Comparison of ENCODE assay signal across 8 cellular contexts in genomic region chr16:54927125-54928015, GRCh38. TPM values are rescaled to one million over a fixed set of nuclear protein-coding genes. Genes with fewer than 3 reads are reported as not detected.
DNase-seq lines count a peak whose midpoint lies in the region; ATAC-seq, FAIRE-seq and TF ChIP-seq lines count a peak whose summit lies in the region.

No MANE protein-coding gene starts in this region.

- peak overlapping the region; percentile 71 for H3K4me3 Mint-ChIP-seq in activated T-cell treated with anti-CD3 and anti-CD28 coated beads, Interleukin-2, amount 50 U/mL, for 24 hours

- H3K36me3 ChIP-seq in suprapubic skin: no peaks in the 10 kb centered on the region

- H3K27ac Mint-ChIP-seq in activated T-cell treated with anti-CD3 and anti-CD28 coated beads, Interleukin-2, amount 50 U/mL, for 24 hours: no peak overlapping the region

- H3K27me3 Mint-ChIP-seq in activated T-cell treated with anti-CD3 and anti-CD28 coated beads, Interleukin-2, amount 50 U/mL, for 24 hours: peaks cover 73% of the 10 kb centered on the region

- FAIRE-seq in HTR-8/SVneo (lab: Jason Lieb, UNC): no peak

- no peak for TF ChIP-seq POLR2A in suprapubic skin (IDR thresholded peaks at IDR 0.05)

- peaks cover 17% of the 10 kb centered on the region for H3K27me3 ChIP-seq in suprapubic skin

- peak overlapping the region; percentile 96 for H3K27ac ChIP-seq in suprapubic skin

- peaks cover 32% of the 10 kb centered on the region for H3K4me1 Mint-ChIP-seq in activated T-cell treated with anti-CD3 and anti-CD28 coated beads, Interleukin-2, amount 50 U/mL, for 24 hours (ENCODE audit: low read depth)

- peaks cover 4% of the 10 kb centered on the region for H3K9me3 Mint-ChIP-seq in activated T-cell treated with anti-CD3 and anti-CD28 coated beads, Interleukin-2, amount 50 U/mL, for 24 hours

- ATAC-seq in GM18867 (IDR thresholded peaks at IDR 0.05; ENCODE audit: unreplicated experiment): no peak

- no peak for TF ChIP-seq CTCF in fibroblast of pulmonary artery (IDR thresholded peaks at IDR 0.05; ENCODE audit: low read length, missing control alignments)
- no peak for TF ChIP-seq CTCF in suprapubic skin (IDR thresholded peaks at IDR 0.05)

- H3K4me1 ChIP-seq in suprapubic skin: peaks cover 45% of the 10 kb centered on the region

- DNase-seq in activated T-cell treated with anti-CD3 and anti-CD28 coated beads, Interleukin-2, amount 50 U/mL, for 24 hours: no peak
- no peak for DNase-seq in activated T-cell treated with anti-CD3 and anti-CD28 coated beads, Interleukin-2, amount 50 U/mL, for 48 hours
- DNase-seq in OCI-M1 (lab: John Stamatoyannopoulos, UW) (peak; percentile 48), fibroblast of pulmonary artery (ENCODE audit: low read depth) (no peak), suprapubic skin (ENCODE audit: low spot score in 2 of 2) (no peak), NCI-H2227 treated with DMSO at 0.1 percent for 48 hours (lab: John Stamatoyannopoulos, UW) (no peak), HTR-8/SVneo (ENCODE audit: insufficient read length, low spot score) (no peak)

- peak overlapping the region; percentile 53 for H3K4me3 ChIP-seq in fibroblast of pulmonary artery (replicated peaks; ENCODE audit: low read depth, low read length)
- H3K4me3 ChIP-seq in suprapubic skin: peak overlapping the region; percentile 75

- H3K9me3 ChIP-seq in suprapubic skin: no peaks in the 10 kb centered on the region

- no peak for TF ChIP-seq EP300 in suprapubic skin (IDR thresholded peaks at IDR 0.05)

- peaks cover 5% of the 10 kb centered on the region for H3K36me3 Mint-ChIP-seq in activated T-cell treated with anti-CD3 and anti-CD28 coated beads, Interleukin-2, amount 50 U/mL, for 24 hours (ENCODE audit: low read depth)

- WGBS in suprapubic skin: 23% methylated on average over 13 of the region's 13 CpGs

RNA-seq across cellular contexts. Expression of gene IRX5, which starts 3.3 kb away (rescaled TPM):
- total RNA-seq in suprapubic skin: 10 to 100 TPM; 41.3 to 64.8 (median 51.6) TPM
